8 cellular contexts compared by ENCODE assay signal in genomic region chr20:3471397-3472021, GRCh38. TPM values are rescaled to one million over a fixed set of nuclear protein-coding genes. Genes with fewer than 3 reads are reported as not detected.
A peak's percentile ranks its signal among the peaks of the same experiment; 100 is the strongest.
DNase-seq lines count a peak whose midpoint lies in the region; ATAC-seq and TF ChIP-seq lines count a peak whose summit lies in the region.

No MANE protein-coding gene starts in this region.

- peaks cover 17% of the 10 kb centered on the region for H3K4me1 ChIP-seq in OCI-LY3 (ENCODE audit: low read length)
- peaks cover 21% of the 10 kb centered on the region for H3K4me1 ChIP-seq in neuron (ENCODE audit: insufficient read depth, low read length)

- TF ChIP-seq CTCF in OCI-LY3 (IDR thresholded peaks at IDR 0.05; ENCODE audit: low read depth, low read length) = no peak
- no peak for TF ChIP-seq CTCF in endothelial cell (IDR thresholded peaks at IDR 0.05; ENCODE audit: unreplicated experiment)

- no peaks in the 10 kb centered on the region for H3K9me3 ChIP-seq in OCI-LY3 (ENCODE audit: insufficient read depth, low read length)
- H3K9me3 ChIP-seq in neuron (ENCODE audit: low read length) = no peaks in the 10 kb centered on the region

- H3K27ac Mint-ChIP-seq in endothelial cell (ENCODE audit: unreplicated experiment) = peak overlapping the region; percentile 36

- no peaks in the 10 kb centered on the region for H3K36me3 Mint-ChIP-seq in endothelial cell (ENCODE audit: low read depth, unreplicated experiment)

- H3K27ac ChIP-seq in OCI-LY3 (ENCODE audit: low read length) = no peak overlapping the region

- ATAC-seq in GM19023 (IDR thresholded peaks at IDR 0.05; ENCODE audit: unreplicated experiment) (no peak), GM18909 (IDR thresholded peaks at IDR 0.05; ENCODE audit: poor library complexity, unreplicated experiment) (no peak)

- peaks cover 18% of the 10 kb centered on the region for H3K27me3 Mint-ChIP-seq in endothelial cell (ENCODE audit: unreplicated experiment)

- no peaks in the 10 kb centered on the region for H3K36me3 ChIP-seq in OCI-LY3 (replicated peaks; ENCODE audit: low read depth, low read length)
- H3K36me3 ChIP-seq in neuron (ENCODE audit: insufficient read depth, low read length) = no peaks in the 10 kb centered on the region

- H3K79me2 ChIP-seq in OCI-LY3 (ENCODE audit: low read length) = peaks cover 41% of the 10 kb centered on the region

- H3K27me3 ChIP-seq in OCI-LY3 (ENCODE audit: low read depth, low read length) (peaks cover 7% of the 10 kb centered on the region), neuron (ENCODE audit: insufficient read depth, low read length) (no peaks in the 10 kb centered on the region)

- H3K4me1 Mint-ChIP-seq in endothelial cell (ENCODE audit: unreplicated experiment) = peaks cover 18% of the 10 kb centered on the region

- peak overlapping the region; percentile 99 for H3K4me3 Mint-ChIP-seq in endothelial cell (ENCODE audit: unreplicated experiment)

- peak overlapping the region; percentile 94 for H3K4me2 ChIP-seq in OCI-LY3 (ENCODE audit: low read length)

- no peaks in the 10 kb centered on the region for H3K9me3 Mint-ChIP-seq in endothelial cell (ENCODE audit: unreplicated experiment)

- peak overlapping the region; percentile 59; the same call in 1 of the 2 replicates for H2AFZ ChIP-seq in OCI-LY3 (ENCODE audit: low read depth, low read length)
- H2AFZ ChIP-seq in neuron (ENCODE audit: low read depth, low read length) = peak overlapping the region; percentile 59

- peak; percentile 4 for DNase-seq in stimulated activated CD4-positive, alpha-beta T cell treated with anti-CD3 and anti-CD28 coated beads, Interleukin-12 subunit alpha, Interleukin-12 subunit beta, amount 100 ng/mL, for 4 hours
- no peak for DNase-seq in stimulated activated CD4-positive, alpha-beta T cell treated with anti-CD3 and anti-CD28 coated beads, Interleukin-4, amount 100 ng/mL, for 4 hours
- DNase-seq in endothelial cell (ENCODE audit: low spot score) (no peak), hippocampal formation (lab: John Stamatoyannopoulos, UW) (no peak)

- H4K20me1 ChIP-seq in OCI-LY3 (ENCODE audit: insufficient read depth, low read length) = 0 out of 2 replicates have a peak, but pooled peaks cover 4% of the 10 kb centered on the region

- peak overlapping the region; percentile 75 for H3K9ac ChIP-seq in OCI-LY3 (ENCODE audit: low read length)

- H3K4me3 ChIP-seq in OCI-LY3 (ENCODE audit: low read length) (peak overlapping the region; percentile 81), neuron (ENCODE audit: low read length) (peak overlapping the region; percentile 69)

RNA-seq across cellular contexts. Expression of gene ATRN, which starts 0.7 kb away (rescaled TPM):
- total RNA-seq in endothelial cell (ENCODE audit: unreplicated experiment) = 37.0 TPM
